ENCODE assay signal across 13 cellular contexts in genomic region chr11:64027619-64028397, GRCh38. TPM values are rescaled to one million over a fixed set of nuclear protein-coding genes. Genes with fewer than 3 reads are reported as not detected.
A peak's percentile ranks its signal among the peaks of the same experiment; 100 is the strongest.
DNase-seq lines count a peak whose midpoint lies in the region; ATAC-seq and TF ChIP-seq lines count a peak whose summit lies in the region.
"Had no signal": no experiment of that assay in that cellular context is flagged by ENCODE, and none has a peak within 500 bp of the region (broad histone marks: within the 10 kb centered on the region; RNA-seq: fewer than 3 reads in every experiment).

No MANE protein-coding gene starts in this region.

- no peaks in the 10 kb centered on the region for H3K9me3 Mint-ChIP-seq in activated naive CD8-positive, alpha-beta T cell treated with anti-CD3 and anti-CD28 coated beads, Interleukin-2, amount 10 ng/mL, durations not matched to agents 7 days and 5 days
- no peaks in the 10 kb centered on the region for H3K9me3 Mint-ChIP-seq in activated naive CD8-positive, alpha-beta T cell treated with anti-CD3 and anti-CD28 coated beads, Interleukin-2, amount 50 U/mL, for 24 hours
- H3K9me3 Mint-ChIP-seq: activated CD4-positive, alpha-beta T cell treated with anti-CD3 and anti-CD28 coated beads, Interleukin-2, amount 10 ng/mL, durations not matched to agents 7 days and 5 days; activated T-cell treated with anti-CD3 and anti-CD28 coated beads, Interleukin-2, amount 50 U/mL, for 4 hours had no signal

- peaks cover 36% of the 10 kb centered on the region for H3K4me1 ChIP-seq in SJCRH30
- H3K4me1 ChIP-seq in left lung: peaks cover 5 to 15% of the 10 kb centered on the region in 2 donors
- no peaks in the 10 kb centered on the region for H3K4me1 ChIP-seq in mammary epithelial cell (ENCODE audit: insufficient read depth, low read length)

- TF ChIP-seq CTCF in left lung (IDR thresholded peaks at IDR 0.05): no peak
- no peak for TF ChIP-seq CTCF in mammary epithelial cell (conservative IDR thresholded peaks at IDR 0.05 in 1 of 2, IDR thresholded peaks at IDR 0.05 in 1 of 2; ENCODE audit: extremely low read depth in 1 of 2, insufficient read depth in 1 of 2, low read depth in 1 of 2, low read length in 2 of 2)

- no peak overlapping the region for H3K9ac ChIP-seq in mammary epithelial cell (ENCODE audit: insufficient read depth, low read length)

- ATAC-seq in activated naive CD8-positive, alpha-beta T cell treated with anti-CD3 and anti-CD28 coated beads, Interleukin-2, amount 10 ng/mL, durations not matched to agents 7 days and 5 days (ENCODE audit: low read depth): peak; percentile 12
- ATAC-seq in activated naive CD8-positive, alpha-beta T cell treated with anti-CD3 and anti-CD28 coated beads, Interleukin-2, amount 50 U/mL, for 24 hours: no peak
- peak; percentile 25 for ATAC-seq in left lung
- no peak for ATAC-seq in HG03139 (IDR thresholded peaks at IDR 0.05; ENCODE audit: unreplicated experiment)
- ATAC-seq: right cardiac atrium had no signal

- POLR2A ChIA-PET in activated naive CD8-positive, alpha-beta T cell treated with anti-CD3 and anti-CD28 coated beads, Interleukin-2, amount 10 ng/mL, durations not matched to agents 7 days and 5 days (lab: Charles Lee): no interaction called here

- no peak for DNase-seq in activated naive CD8-positive, alpha-beta T cell treated with anti-CD3 and anti-CD28 coated beads, Interleukin-2, amount 10 ng/mL, durations not matched to agents 7 days and 5 days
- no peak for DNase-seq in activated naive CD8-positive, alpha-beta T cell treated with anti-CD3 and anti-CD28 coated beads, Interleukin-2, amount 50 U/mL, for 24 hours
- DNase-seq in SJCRH30 (no peak), left lung (no peak), mammary epithelial cell (no peak)
- DNase-seq in stimulated activated CD4-positive, alpha-beta T cell treated with anti-CD3 and anti-CD28 coated beads, Interleukin-2, amount 100 ng/mL, for 24 hours: no peak
- no peak for DNase-seq in effector CD4-positive, alpha-beta T cell
- DNase-seq: activated CD4-positive, alpha-beta T cell treated with anti-CD3 and anti-CD28 coated beads, Interleukin-2, amount 10 ng/mL, durations not matched to agents 7 days and 5 days; activated T-cell treated with anti-CD3 and anti-CD28 coated beads, Interleukin-2, amount 50 U/mL, for 4 hours; stimulated activated naive CD4-positive, alpha-beta T cell treated with Interleukin-2 at 50 U/mL for 16 hours had no signal

- no peaks in the 10 kb centered on the region for H3K79me2 ChIP-seq in mammary epithelial cell (ENCODE audit: insufficient read depth, low read length)

- H4K20me1 ChIP-seq in mammary epithelial cell (ENCODE audit: insufficient read depth, low read length): no peaks in the 10 kb centered on the region

- H3K36me3 Mint-ChIP-seq in activated naive CD8-positive, alpha-beta T cell treated with anti-CD3 and anti-CD28 coated beads, Interleukin-2, amount 10 ng/mL, durations not matched to agents 7 days and 5 days: no peaks in the 10 kb centered on the region
- no peaks in the 10 kb centered on the region for H3K36me3 Mint-ChIP-seq in activated naive CD8-positive, alpha-beta T cell treated with anti-CD3 and anti-CD28 coated beads, Interleukin-2, amount 50 U/mL, for 24 hours (ENCODE audit: low read depth)

- H3K27me3 Mint-ChIP-seq in activated naive CD8-positive, alpha-beta T cell treated with anti-CD3 and anti-CD28 coated beads, Interleukin-2, amount 10 ng/mL, durations not matched to agents 7 days and 5 days: peaks cover 8% of the 10 kb centered on the region
- peaks cover 21% of the 10 kb centered on the region for H3K27me3 Mint-ChIP-seq in activated naive CD8-positive, alpha-beta T cell treated with anti-CD3 and anti-CD28 coated beads, Interleukin-2, amount 50 U/mL, for 24 hours

- CTCF ChIA-PET in mammary epithelial cell (lab: Charles Lee; ENCODE audit: low non-redundant PET): no interaction called here

- H3K27ac Mint-ChIP-seq in activated naive CD8-positive, alpha-beta T cell treated with anti-CD3 and anti-CD28 coated beads, Interleukin-2, amount 10 ng/mL, durations not matched to agents 7 days and 5 days: no peak overlapping the region
- H3K27ac Mint-ChIP-seq in activated naive CD8-positive, alpha-beta T cell treated with anti-CD3 and anti-CD28 coated beads, Interleukin-2, amount 50 U/mL, for 24 hours: no peak overlapping the region
- H3K27ac Mint-ChIP-seq: activated CD4-positive, alpha-beta T cell treated with anti-CD3 and anti-CD28 coated beads, Interleukin-2, amount 10 ng/mL, durations not matched to agents 7 days and 5 days had no signal

- intact Hi-C loops in left lung (cut with DNase I): no loop called here
- intact Hi-C loops in mammary epithelial cell (cut with micrococcal nuclease): no loop called here

- H3K27ac ChIP-seq in SJCRH30 (no peak overlapping the region), left lung (no peak overlapping the region), mammary epithelial cell (ENCODE audit: insufficient read depth, low read depth, low read length) (no peak overlapping the region)

- H3K4me1 Mint-ChIP-seq in activated naive CD8-positive, alpha-beta T cell treated with anti-CD3 and anti-CD28 coated beads, Interleukin-2, amount 10 ng/mL, durations not matched to agents 7 days and 5 days: peaks cover 2% of the 10 kb centered on the region
- H3K4me1 Mint-ChIP-seq in activated naive CD8-positive, alpha-beta T cell treated with anti-CD3 and anti-CD28 coated beads, Interleukin-2, amount 50 U/mL, for 24 hours: peaks cover 2% of the 10 kb centered on the region

- no peak overlapping the region for H3K4me2 ChIP-seq in mammary epithelial cell (ENCODE audit: insufficient read depth, low read depth, low read length)

- H3K9me3 ChIP-seq in SJCRH30 (replicated peaks): no peaks in the 10 kb centered on the region
- no peaks in the 10 kb centered on the region for H3K9me3 ChIP-seq in left lung
- no peaks in the 10 kb centered on the region for H3K9me3 ChIP-seq in mammary epithelial cell (replicated peaks; ENCODE audit: insufficient read depth, low read length)

- H3K4me3 Mint-ChIP-seq in activated naive CD8-positive, alpha-beta T cell treated with anti-CD3 and anti-CD28 coated beads, Interleukin-2, amount 10 ng/mL, durations not matched to agents 7 days and 5 days: no peak overlapping the region
- no peak overlapping the region for H3K4me3 Mint-ChIP-seq in activated naive CD8-positive, alpha-beta T cell treated with anti-CD3 and anti-CD28 coated beads, Interleukin-2, amount 50 U/mL, for 24 hours
- H3K4me3 Mint-ChIP-seq: activated CD4-positive, alpha-beta T cell treated with anti-CD3 and anti-CD28 coated beads, Interleukin-2, amount 10 ng/mL, durations not matched to agents 7 days and 5 days; activated T-cell treated with anti-CD3 and anti-CD28 coated beads, Interleukin-2, amount 50 U/mL, for 4 hours had no signal

- H3K27me3 ChIP-seq in SJCRH30 (no peaks in the 10 kb centered on the region), left lung (peaks cover 0 to 31% of the 10 kb centered on the region in 2 donors), mammary epithelial cell (ENCODE audit: insufficient read depth, low read length) (peaks cover 4% of the 10 kb centered on the region)

- no TSS peak for BruUV-seq in mammary epithelial cell (replicated peaks; lab: Mats Ljungman, UMichigan)

- dilution Hi-C loops in mammary epithelial cell (cut with HindIII; ENCODE audit: low sequenced_read_pairs): no loop called here

- H3K4me3 ChIP-seq in SJCRH30 (0 out of 2 replicates have a peak overlapping the region, but pooled peaks have one; percentile 7), left lung (no peak overlapping the region), mammary epithelial cell (replicated peaks in 1 of 3; ENCODE audit: insufficient read depth in 1 of 3, low read depth in 2 of 3, low read length in 3 of 3) (no peak overlapping the region)

- H3K36me3 ChIP-seq in SJCRH30 (no peaks in the 10 kb centered on the region), left lung (no peaks in the 10 kb centered on the region), mammary epithelial cell (ENCODE audit: insufficient read depth, low read length) (no peaks in the 10 kb centered on the region)

- in situ Hi-C loops in mammary epithelial cell (cut with MboI; ENCODE audit: low sequenced_read_pairs in 2 of 2): loop anchor here in 1 of 2 donors (10.0 kb wide), 1 partner anchor 107 kb away; no protein-coding TSS in a partner anchor

- H2AFZ ChIP-seq in mammary epithelial cell (ENCODE audit: low read depth, low read length): no peak overlapping the region

- 64% methylated on average over 11 of the region's 20 CpGs for WGBS in mammary epithelial cell (ENCODE audit: low coverage, missing lambda C conversion rate)

RNA-seq across cellular contexts. Expression of gene FLRT1, which starts 7.9 kb away (rescaled TPM):
- not detected for total RNA-seq in activated naive CD8-positive, alpha-beta T cell treated with anti-CD3 and anti-CD28 coated beads, Interleukin-2, amount 10 ng/mL, durations not matched to agents 7 days and 5 days
- 0.76 and 1.4 TPM in 2 replicates for total RNA-seq in SJCRH30 (2014; rRNA removed; shearing (Covaris generic))
- total RNA-seq in left lung: under 1 TPM; 0.15 to 0.18 TPM
- under 1 TPM; 0.16 to 0.33 TPM for total RNA-seq in mammary epithelial cell
- polyA plus RNA-seq in mammary epithelial cell: 0.02 TPM
- not detected for polyA minus RNA-seq in mammary epithelial cell
- total RNA-seq: activated CD4-positive, alpha-beta T cell treated with anti-CD3 and anti-CD28 coated beads, Interleukin-2, amount 10 ng/mL, durations not matched to agents 7 days and 5 days; activated T-cell treated with anti-CD3 and anti-CD28 coated beads, Interleukin-2, amount 50 U/mL, for 4 hours; T-helper 1 cell treated with Interleukin-12 subunit alpha and Interleukin-12 subunit beta and Interleukin-4 antibody, amounts not matched to agents 30 ng/mL and 1 ng/mL, for 36 hours had no signal

RNA-seq across cellular contexts. Expression of gene OTUB1, which starts 41.6 kb away (rescaled TPM):
- total RNA-seq in activated naive CD8-positive, alpha-beta T cell treated with anti-CD3 and anti-CD28 coated beads, Interleukin-2, amount 10 ng/mL, durations not matched to agents 7 days and 5 days: 10 to 100 TPM; 86.0 to 87.0 TPM
- total RNA-seq in SJCRH30 (2014; rRNA removed; shearing (Covaris generic)): 79.4 and 80.8 TPM in 2 replicates
- 10 to 100 TPM; 65.0 to 67.7 TPM for total RNA-seq in left lung
- total RNA-seq in mammary epithelial cell: 100 to 1,000 TPM in 1 of 2 donors, 10 to 100 TPM in 1; 48.0 to 101 TPM
- 196 TPM for polyA plus RNA-seq in mammary epithelial cell
- polyA minus RNA-seq in mammary epithelial cell: 121 TPM

RNA-seq across cellular contexts. Expression of gene COX8A, which starts 53.4 kb away (rescaled TPM):
- total RNA-seq in activated naive CD8-positive, alpha-beta T cell treated with anti-CD3 and anti-CD28 coated beads, Interleukin-2, amount 10 ng/mL, durations not matched to agents 7 days and 5 days: 100 to 1,000 TPM; 379 to 420 TPM
- 597 and 702 TPM in 2 replicates for total RNA-seq in SJCRH30 (2014; rRNA removed; shearing (Covaris generic))
- total RNA-seq in left lung (100 to 1,000 TPM; 267 to 281 TPM), mammary epithelial cell (100 to 1,000 TPM; 185 to 338 TPM)
- polyA plus RNA-seq in mammary epithelial cell: 576 TPM
- polyA minus RNA-seq in mammary epithelial cell: 282 TPM

Comparison
In these comparisons a context has a peak if more than half of its experiments do, and no peak if none do; other contexts are left out.
1. ATAC-seq: peak in activated naive CD8-positive, alpha-beta T cell treated with anti-CD3 and anti-CD28 coated beads, Interleukin-2, amount 10 ng/mL, durations not matched to agents 7 days and 5 days (single experiment) and left lung (single experiment); none in activated naive CD8-positive, alpha-beta T cell treated with anti-CD3 and anti-CD28 coated beads, Interleukin-2, amount 50 U/mL, for 24 hours (single experiment) and HG03139 (single experiment).